18 cellular contexts compared by ENCODE assay signal in the genomic region with DNA sequence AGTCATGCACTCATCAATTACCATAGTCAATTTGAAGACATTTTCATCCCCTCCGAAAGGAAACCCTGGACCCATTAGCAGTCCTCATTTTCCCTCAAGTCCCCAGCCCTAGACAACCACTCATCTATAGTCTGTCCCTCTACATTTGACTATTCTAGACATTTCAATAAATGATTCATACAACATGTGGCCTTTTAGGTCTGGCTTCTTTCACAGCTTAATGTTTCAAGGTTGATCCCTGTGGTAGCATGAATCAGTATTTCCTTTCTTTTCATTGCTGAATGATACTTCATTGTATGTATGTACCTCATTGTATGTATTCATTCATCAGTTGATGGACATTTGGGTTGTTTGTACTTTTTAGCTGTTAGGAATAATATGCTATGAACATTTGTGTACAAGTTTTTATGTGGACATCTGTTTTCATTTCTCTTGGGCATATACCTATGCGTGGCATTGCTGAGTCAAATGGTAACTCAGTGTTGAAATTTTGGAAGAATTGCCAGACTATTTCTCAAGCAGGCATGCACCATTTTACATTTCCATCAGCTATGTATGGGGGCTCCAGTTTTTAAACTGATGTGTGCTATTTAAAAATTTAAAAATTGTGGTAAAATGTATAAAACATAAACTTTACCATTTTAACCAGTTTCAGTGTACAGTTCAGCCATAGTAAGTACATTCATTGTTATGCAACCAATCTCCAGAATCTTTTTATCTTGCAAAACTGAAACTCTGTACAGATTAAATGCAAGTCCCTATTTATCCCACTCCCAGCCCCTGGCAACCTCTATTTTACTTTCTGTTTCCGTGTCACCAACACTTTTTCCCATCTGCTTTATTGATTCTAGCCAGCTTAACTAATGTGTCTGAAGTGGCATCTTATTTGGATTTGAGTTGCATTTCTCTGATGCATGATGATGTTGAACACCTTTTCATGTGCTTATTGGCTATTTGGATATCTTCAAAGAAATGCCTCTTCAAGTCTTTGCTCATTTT. TPM values are rescaled to one million over a fixed set of nuclear protein-coding genes. Genes with fewer than 3 reads are reported as not detected.
A peak's percentile ranks its signal among the peaks of the same experiment; 100 is the strongest.
DNase-seq lines count a peak whose midpoint lies in the region; ATAC-seq, FAIRE-seq and TF ChIP-seq lines count a peak whose summit lies in the region.
"Had no signal": no experiment of that assay in that cellular context is flagged by ENCODE, and none has a peak within 500 bp of the region (broad histone marks: within the 10 kb centered on the region; RNA-seq: fewer than 3 reads in every experiment).

No MANE protein-coding gene starts in this region.

- H3K9me3 Mint-ChIP-seq in activated T-cell treated with anti-CD3 and anti-CD28 coated beads, Interleukin-2, amount 50 U/mL, for 4 hours = peaks cover 3% of the 10 kb centered on the region

- no peaks in the 10 kb centered on the region for H3K27me3 Mint-ChIP-seq in activated T-cell treated with anti-CD3 and anti-CD28 coated beads, Interleukin-2, amount 50 U/mL, for 4 hours (ENCODE audit: low read depth)

- H3K27ac ChIP-seq in endothelial cell of umbilical vein (ENCODE audit: insufficient read depth, low read depth, low read length) = no peak overlapping the region
- H3K27ac ChIP-seq: gastroesophageal sphincter, vagina had no signal

- H3K4me1 Mint-ChIP-seq in activated T-cell treated with anti-CD3 and anti-CD28 coated beads, Interleukin-2, amount 50 U/mL, for 4 hours (ENCODE audit: low read depth) = peaks cover 14% of the 10 kb centered on the region

- DNase-seq in activated T-cell treated with anti-CD3 and anti-CD28 coated beads, Interleukin-2, amount 50 U/mL, for 4 hours = no peak
- DNase-seq in activated T-cell treated with anti-CD3 and anti-CD28 coated beads for 4 hours (no peak), OCI-M1 (lab: John Stamatoyannopoulos, UW) (peak; percentile 27), endothelial cell of umbilical vein (ENCODE audit: low read depth, low spot score) (peak; percentile 63), H54 (ENCODE audit: insufficient read length, low spot score) (no peak), mucosa of descending colon (no peak), sciatic nerve (ENCODE audit: low spot score) (no peak)
- DNase-seq in stimulated activated naive CD8-positive, alpha-beta T cell treated with anti-CD3 and anti-CD28 coated beads, Interleukin-15, Interleukin-2, amounts not matched to agents 100 U/mL and 50 U/mL, for 24 hours = no peak
- DNase-seq: activated CD4-positive, alpha-beta T cell treated with anti-CD3 and anti-CD28 coated beads for 48 hours; activated naive CD4-positive, alpha-beta T cell; DND-41; islet precursor cell; NCI-H2171 treated with DMSO at 0.1 percent for 48 hours; stimulated activated CD4-positive, alpha-beta T cell treated with anti-CD3 and anti-CD28 coated beads, Interleukin-2, amount 100 ng/mL, for 24 hours had no signal

- peaks cover 30% of the 10 kb centered on the region for H3K79me2 ChIP-seq in endothelial cell of umbilical vein (ENCODE audit: control insufficient read depth, insufficient read depth, low read length)

- intact Hi-C loops in endothelial cell of umbilical vein (cut with micrococcal nuclease) (no loop called here), mucosa of descending colon (cut with DNase I, micrococcal nuclease) (no loop called here), sciatic nerve (cut with DNase I) (no loop called here)

- H3K4me3 ChIP-seq in endothelial cell of umbilical vein (replicated peaks in 1 of 3; ENCODE audit: insufficient read depth in 1 of 3, low read depth in 1 of 3, low read length in 3 of 3) (no peak overlapping the region), mucosa of descending colon (no peak overlapping the region)
- H3K4me3 ChIP-seq: gastroesophageal sphincter, vagina had no signal

- no peaks in the 10 kb centered on the region for H3K9me1 ChIP-seq in endothelial cell of umbilical vein (replicated peaks; ENCODE audit: control insufficient read depth, extremely low read depth, insufficient read depth, low read length)

- dilution Hi-C loops in endothelial cell of umbilical vein (cut with MboI; ENCODE audit: extremely low pct_ligation_motif_present, low sequenced_read_pairs) = no loop called here

- BruUV-seq in endothelial cell of umbilical vein (replicated peaks; lab: Mats Ljungman, UMichigan) = no TSS peak

- H3K9me3 ChIP-seq in endothelial cell of umbilical vein (replicated peaks; ENCODE audit: control insufficient read depth, insufficient read depth, low read length) (no peaks in the 10 kb centered on the region), mucosa of descending colon (no peaks in the 10 kb centered on the region)
- H3K9me3 ChIP-seq: gastroesophageal sphincter, vagina had no signal

- H3K4me2 ChIP-seq in endothelial cell of umbilical vein (ENCODE audit: insufficient read depth, low read length) = no peak overlapping the region

- peak; percentile 90 to 91 for ATAC-seq in activated T-cell treated with anti-CD3 and anti-CD28 coated beads, Interleukin-2, amount 50 U/mL, for 4 hours
- peak; percentile 99 for ATAC-seq in stimulated activated naive CD8-positive, alpha-beta T cell treated with anti-CD3 and anti-CD28 coated beads, Interleukin-15, Interleukin-2, amounts not matched to agents 100 U/mL and 50 U/mL, for 24 hours
- no peak for ATAC-seq in mucosa of descending colon
- ATAC-seq in sciatic nerve = no peak
- ATAC-seq: gastroesophageal sphincter had no signal

- CTCF ChIA-PET in endothelial cell of umbilical vein (lab: Charles Lee) = interaction anchor here (1.2 to 1.4 kb wide), 3 partner anchors 9 to 29 kb away, joined by 3 to 4 read pairs (median 3); a partner anchor contains a TSS

- no peaks in the 10 kb centered on the region for H3K36me3 Mint-ChIP-seq in activated T-cell treated with anti-CD3 and anti-CD28 coated beads, Interleukin-2, amount 50 U/mL, for 4 hours (ENCODE audit: insufficient read depth)

- H3K36me3 ChIP-seq in endothelial cell of umbilical vein (ENCODE audit: control insufficient read depth in 2 of 2, extremely low read depth in 1 of 2, insufficient read depth in 2 of 2, low read length in 2 of 2) (no peaks in the 10 kb centered on the region), mucosa of descending colon (ENCODE audit: low read depth) (no peaks in the 10 kb centered on the region)
- H3K36me3 ChIP-seq: gastroesophageal sphincter, vagina had no signal

- H4K20me1 ChIP-seq in endothelial cell of umbilical vein (replicated peaks; ENCODE audit: control insufficient read depth, extremely low read depth, insufficient read depth, low read length) = no peaks in the 10 kb centered on the region

- TF ChIP-seq CTCF in endothelial cell of umbilical vein (IDR thresholded peaks at IDR 0.05; ENCODE audit: extremely low read depth in 1 of 2, insufficient read depth in 1 of 2, low read depth in 1 of 2, low read length in 2 of 2) = no peak
- no peak for TF ChIP-seq CTCF in mucosa of descending colon (IDR thresholded peaks at IDR 0.05)

- FAIRE-seq in endothelial cell of umbilical vein (lab: Jason Lieb, UNC) (peak; percentile 64), H54 (lab: Jason Lieb, UNC) (no peak)
- FAIRE-seq: colon, GM12891 had no signal

- no peak overlapping the region for H3K4me3 Mint-ChIP-seq in activated T-cell treated with anti-CD3 and anti-CD28 coated beads, Interleukin-2, amount 50 U/mL, for 4 hours

- no peak overlapping the region for H2AFZ ChIP-seq in endothelial cell of umbilical vein (ENCODE audit: low read depth, low read length)

- TF ChIP-seq POLR2A in endothelial cell of umbilical vein (IDR thresholded peaks at IDR 0.05; ENCODE audit: low read depth, low read length) (no peak), H54 (IDR thresholded peaks at IDR 0.05; ENCODE audit: low read depth, low read length) (no peak)

- peaks cover 6% of the 10 kb centered on the region for H3K4me1 ChIP-seq in endothelial cell of umbilical vein (ENCODE audit: control insufficient read depth, extremely low read depth, insufficient read depth, low read length)
- H3K4me1 ChIP-seq in mucosa of descending colon (ENCODE audit: low read depth) = peaks cover 25% of the 10 kb centered on the region
- H3K4me1 ChIP-seq: gastroesophageal sphincter had no signal

- H3K27me3 ChIP-seq in endothelial cell of umbilical vein (ENCODE audit: control insufficient read depth in 2 of 2, insufficient read depth in 2 of 2, low read length in 2 of 2) = no peaks in the 10 kb centered on the region
- H3K27me3 ChIP-seq: gastroesophageal sphincter, vagina had no signal

- POLR2A ChIA-PET in endothelial cell of umbilical vein (lab: Charles Lee) = no interaction called here

- H3K9ac ChIP-seq in endothelial cell of umbilical vein (replicated peaks; ENCODE audit: extremely low read depth, insufficient read depth, low read length) = no peak overlapping the region

TF ChIP-seq in endothelial cell of umbilical vein, 7 proteins besides CTCF, POLR2A, EP300 and RAD21:
- TF ChIP-seq MYC (IDR thresholded peaks at IDR 0.05; ENCODE audit: low read depth, low read length) (no peak), FOS (IDR thresholded peaks at IDR 0.05; ENCODE audit: borderline replicate concordance, insufficient read depth, low read length) (peak; percentile 73), JUN (IDR thresholded peaks at IDR 0.05; ENCODE audit: borderline replicate concordance, insufficient read depth, insufficient read length, low read depth) (peak; percentile 49)

RNA-seq across cellular contexts. Expression of a gene that starts 18.6 kb away (rescaled TPM):
- 10 to 100 TPM; 50.3 to 54.0 (median 52.8) TPM for total RNA-seq in activated T-cell treated with anti-CD3 and anti-CD28 coated beads, Interleukin-2, amount 50 U/mL, for 4 hours
- total RNA-seq in endothelial cell of umbilical vein (12.9 and 13.3 TPM in 2 replicates), mucosa of descending colon (10 to 100 TPM; 35.2 to 59.5 (median 35.6) TPM), sciatic nerve (49.8 TPM)
- polyA plus RNA-seq in endothelial cell of umbilical vein = 5.3 and 6.6 TPM in 2 replicates
- 3.3 and 3.5 TPM in 2 replicates for polyA plus RNA-seq in endothelial cell of umbilical vein (2011; cell fraction: cytosol; rRNA removed)
- polyA plus RNA-seq in endothelial cell of umbilical vein (2011; cell fraction: nucleus; rRNA removed) = 16.3 and 19.5 TPM in 2 replicates
- 7.7 and 7.8 TPM in 2 replicates for polyA plus RNA-seq in endothelial cell of umbilical vein (2012)
- 9.5 and 10.9 TPM in 2 replicates for polyA minus RNA-seq in endothelial cell of umbilical vein
- polyA minus RNA-seq in endothelial cell of umbilical vein (2011; cell fraction: cytosol; rRNA and poly(A)+ RNA removed) = 8.3 TPM
- 9.8 and 17.5 TPM in 2 replicates for polyA minus RNA-seq in endothelial cell of umbilical vein (2011; cell fraction: nucleus; rRNA and poly(A)+ RNA removed)

Comparison
In these comparisons a context has a peak if more than half of its experiments do, and no peak if none do; other contexts are left out.
1. ATAC-seq: peak in activated T-cell treated with anti-CD3 and anti-CD28 coated beads, Interleukin-2, amount 50 U/mL, for 4 hours (2 of 2) and stimulated activated naive CD8-positive, alpha-beta T cell treated with anti-CD3 and anti-CD28 coated beads, Interleukin-15, Interleukin-2, amounts not matched to agents 100 U/mL and 50 U/mL, for 24 hours (single experiment); none in mucosa of descending colon (single experiment) and sciatic nerve (single experiment).
2. DNase-seq: peak in OCI-M1 (single experiment) and endothelial cell of umbilical vein (single experiment); none in activated T-cell treated with anti-CD3 and anti-CD28 coated beads, Interleukin-2, amount 50 U/mL, for 4 hours (single experiment), activated T-cell treated with anti-CD3 and anti-CD28 coated beads for 4 hours (single experiment), stimulated activated naive CD8-positive, alpha-beta T cell treated with anti-CD3 and anti-CD28 coated beads, Interleukin-15, Interleukin-2, amounts not matched to agents 100 U/mL and 50 U/mL, for 24 hours (single experiment), H54 (single experiment), mucosa of descending colon (0 of 3) and sciatic nerve (single experiment).